Comparison of ENCODE assay signal across 8 cellular contexts in genomic region chr5:34838785-34839714, GRCh38. TPM values are rescaled to one million over a fixed set of nuclear protein-coding genes. Genes with fewer than 3 reads are reported as not detected.
DNase-seq lines count a peak whose midpoint lies in the region; ATAC-seq, FAIRE-seq and TF ChIP-seq lines count a peak whose summit lies in the region.

TTC23L (plus strand) TSS chr5:34839164; CDS start chr5:34840672, 1,508 bp downstream.

- no peaks in the 10 kb centered on the region for H3K36me3 ChIP-seq in Caco-2 (ENCODE audit: control insufficient read depth, insufficient read depth, low read length)
- no peaks in the 10 kb centered on the region for H3K36me3 ChIP-seq in OCI-LY1 (ENCODE audit: insufficient read depth, low read length)

- DNase-seq in Caco-2: peak; percentile 92 to 93
- peak; percentile 96 for DNase-seq in HTR-8/SVneo (ENCODE audit: insufficient read length, low spot score)
- DNase-seq in activated T-helper 1 cell treated with anti-CD3 and anti-CD28 coated beads, Interleukin-2, amount 50 U/mL, for 16 hours (ENCODE audit: low read depth in 1 of 2, low spot score in 1 of 2): peak; percentile 78 to 82
- DNase-seq in fibroblast of peridontal ligament (ENCODE audit: extremely low read depth): peak; percentile 74
- peak; percentile 79 to 97 (median 89) for DNase-seq in naive thymus-derived CD8-positive, alpha-beta T cell

- no TSS peak for BruUV-seq in Caco-2 (replicated peaks; lab: Mats Ljungman, UMichigan)

- TF ChIP-seq CTCF in Caco-2 (IDR thresholded peaks at IDR 0.05; ENCODE audit: insufficient read depth in 1 of 2, low read depth in 1 of 2, low read length in 1 of 2, severe bottlenecking in 1 of 2, unreplicated experiment in 1 of 2): no peak
- TF ChIP-seq CTCF in OCI-LY1 (IDR thresholded peaks at IDR 0.05; ENCODE audit: low read length): no peak

- no peaks in the 10 kb centered on the region for H3K9me3 ChIP-seq in Caco-2
- H3K9me3 ChIP-seq in OCI-LY1 (ENCODE audit: low read length): no peaks in the 10 kb centered on the region

- peak within 1 kb of the TSS; percentile 27; the same call in 1 of the 2 replicates for H3K9ac ChIP-seq in OCI-LY1 (ENCODE audit: low read length)

- CTCF ChIA-PET in Caco-2 (lab: Charles Lee): interaction anchor here (0.6 kb wide), 1 partner anchor 9 kb away, joined by 3 read pairs; no protein-coding TSS in a partner anchor

- intact Hi-C loops in Caco-2 (cut with micrococcal nuclease; ENCODE audit: unreplicated experiment): loop anchor here (1.0 to 5.0 kb wide), 5 partner anchors 9 to 352 kb away; partner anchors contain the start of gene RAI14

- POLR2A ChIA-PET in Caco-2 (lab: Charles Lee): interaction anchor here (0.5 to 1.6 kb wide), 6 partner anchors 9 to 183 kb away, joined by 3 to 14 read pairs (median 8); partner anchors contain the start of genes BRIX1, DNAJC21, RAD1 and RAI14
- POLR2A ChIA-PET in naive thymus-derived CD8-positive, alpha-beta T cell (lab: Charles Lee): interaction anchor here (0.7 to 1.8 kb wide), 4 partner anchors 11 to 91 kb away, joined by 3 to 21 read pairs (median 10); partner anchors contain the start of genes BRIX1, DNAJC21 and RAD1

- H3K27ac ChIP-seq in OCI-LY1 (ENCODE audit: low read depth, low read length, poor library complexity, severe bottlenecking): no peak within 1 kb of the TSS

- no peaks in the 10 kb centered on the region for H3K27me3 Mint-ChIP-seq in Caco-2 (ENCODE audit: insufficient read depth, unreplicated experiment)
- peaks cover 0 to 5% (median 3%) of the 10 kb centered on the region in 5 donors for H3K27me3 Mint-ChIP-seq in naive thymus-derived CD8-positive, alpha-beta T cell
- H3K27me3 Mint-ChIP-seq in stimulated activated memory B cell treated with anti-CD40 and anti-IgM and Interleukin-4, amounts not matched to agents 10 μg/mL and 1 μg/mL and 100 μg/mL, for 72 hours: no peaks in the 10 kb centered on the region

- FAIRE-seq in HTR-8/SVneo (lab: Jason Lieb, UNC): peak; percentile 81

- H4K20me1 ChIP-seq in OCI-LY1 (ENCODE audit: insufficient read depth, low read length): no peaks in the 10 kb centered on the region

- H3K27me3 ChIP-seq in Caco-2 (replicated peaks; ENCODE audit: control insufficient read depth, insufficient read depth, low read length) (no peaks in the 10 kb centered on the region), OCI-LY1 (ENCODE audit: insufficient read depth, low read length) (no peaks in the 10 kb centered on the region; the same call in 1 of the 2 replicates)

- peaks cover 25% of the 10 kb centered on the region for H3K36me3 Mint-ChIP-seq in Caco-2 (ENCODE audit: insufficient read depth, unreplicated experiment)
- no peaks in the 10 kb centered on the region for H3K36me3 Mint-ChIP-seq in naive thymus-derived CD8-positive, alpha-beta T cell
- H3K36me3 Mint-ChIP-seq in stimulated activated memory B cell treated with anti-CD40 and anti-IgM and Interleukin-4, amounts not matched to agents 10 μg/mL and 1 μg/mL and 100 μg/mL, for 72 hours: no peaks in the 10 kb centered on the region

- no peaks in the 10 kb centered on the region for H3K79me2 ChIP-seq in OCI-LY1 (ENCODE audit: insufficient read depth, low read length)

- H3K4me3 ChIP-seq in Caco-2 (ENCODE audit: low read depth, low read length) (peak within 1 kb of the TSS; percentile 72), OCI-LY1 (ENCODE audit: low read depth, low read length, poor library complexity, severe bottlenecking) (peak within 1 kb of the TSS; percentile 53)

- peak within 1 kb of the TSS; percentile 86 for H3K4me3 Mint-ChIP-seq in Caco-2 (ENCODE audit: unreplicated experiment)
- peak within 1 kb of the TSS; percentile 87 to 98 (median 95) for H3K4me3 Mint-ChIP-seq in naive thymus-derived CD8-positive, alpha-beta T cell
- peak within 1 kb of the TSS; percentile 98 for H3K4me3 Mint-ChIP-seq in stimulated activated memory B cell treated with anti-CD40 and anti-IgM and Interleukin-4, amounts not matched to agents 10 μg/mL and 1 μg/mL and 100 μg/mL, for 72 hours

- H3K4me1 ChIP-seq in Caco-2 (peaks cover 6% of the 10 kb centered on the region; the same call in 1 of the 2 replicates), OCI-LY1 (ENCODE audit: insufficient read depth, low read length, severe bottlenecking) (no peaks in the 10 kb centered on the region)

- H3K4me1 Mint-ChIP-seq in Caco-2 (ENCODE audit: low read depth, unreplicated experiment): peaks cover 13% of the 10 kb centered on the region
- peaks cover 3 to 19% (median 16%) of the 10 kb centered on the region in 4 donors for H3K4me1 Mint-ChIP-seq in naive thymus-derived CD8-positive, alpha-beta T cell
- peaks cover 15% of the 10 kb centered on the region for H3K4me1 Mint-ChIP-seq in stimulated activated memory B cell treated with anti-CD40 and anti-IgM and Interleukin-4, amounts not matched to agents 10 μg/mL and 1 μg/mL and 100 μg/mL, for 72 hours

- no peaks in the 10 kb centered on the region for H3K9me2 ChIP-seq in OCI-LY1 (ENCODE audit: low read depth, low read length)

- ATAC-seq in GM21390 (IDR thresholded peaks at IDR 0.05; ENCODE audit: unreplicated experiment): peak; percentile 98
- peak; percentile 90 to 94 for ATAC-seq in naive thymus-derived CD8-positive, alpha-beta T cell
- ATAC-seq in stimulated activated memory B cell treated with anti-CD40 and anti-IgM and Interleukin-4, amounts not matched to agents 10 μg/mL and 1 μg/mL and 100 μg/mL, for 72 hours: peak; percentile 98

- no peaks in the 10 kb centered on the region for H3F3A ChIP-seq in OCI-LY1 (ENCODE audit: insufficient read depth, low read length)

- H3K27ac Mint-ChIP-seq in Caco-2 (ENCODE audit: unreplicated experiment): peak within 1 kb of the TSS; percentile 96
- peak within 1 kb of the TSS; percentile 91 to 99 (median 97) for H3K27ac Mint-ChIP-seq in naive thymus-derived CD8-positive, alpha-beta T cell
- peak within 1 kb of the TSS; percentile 86 for H3K27ac Mint-ChIP-seq in stimulated activated memory B cell treated with anti-CD40 and anti-IgM and Interleukin-4, amounts not matched to agents 10 μg/mL and 1 μg/mL and 100 μg/mL, for 72 hours

- no peak within 1 kb of the TSS for H2AFZ ChIP-seq in OCI-LY1 (ENCODE audit: low read length)

- peak within 1 kb of the TSS; percentile 60 for H3K4me2 ChIP-seq in OCI-LY1 (ENCODE audit: low read length)

- no peaks in the 10 kb centered on the region for H3K9me3 Mint-ChIP-seq in Caco-2 (ENCODE audit: unreplicated experiment)
- peaks cover 0 to 3% (median 0%) of the 10 kb centered on the region in 9 donors for H3K9me3 Mint-ChIP-seq in naive thymus-derived CD8-positive, alpha-beta T cell
- no peaks in the 10 kb centered on the region for H3K9me3 Mint-ChIP-seq in stimulated activated memory B cell treated with anti-CD40 and anti-IgM and Interleukin-4, amounts not matched to agents 10 μg/mL and 1 μg/mL and 100 μg/mL, for 72 hours

RNA-seq across cellular contexts. Expression of gene TTC23L, which starts in this region (rescaled TPM):
- 0.09 and 0.72 TPM in 2 replicates for total RNA-seq in Caco-2 (2022)
- total RNA-seq in naive thymus-derived CD8-positive, alpha-beta T cell: under 1 TPM; 0.69 to 0.94 TPM
- not detected for polyA plus RNA-seq in naive thymus-derived CD8-positive, alpha-beta T cell

Comparison
In these comparisons a context has a peak if more than half of its experiments do, and no peak if none do; other contexts are left out.
1. Peak in DNase-seq and H3K4me3 ChIP-seq in Caco-2; RNA of the gene not detected or under 1 TPM.
2. Peak in DNase-seq and ATAC-seq in naive thymus-derived CD8-positive, alpha-beta T cell; RNA of the gene not detected or under 1 TPM.